In the genomic region with DNA sequence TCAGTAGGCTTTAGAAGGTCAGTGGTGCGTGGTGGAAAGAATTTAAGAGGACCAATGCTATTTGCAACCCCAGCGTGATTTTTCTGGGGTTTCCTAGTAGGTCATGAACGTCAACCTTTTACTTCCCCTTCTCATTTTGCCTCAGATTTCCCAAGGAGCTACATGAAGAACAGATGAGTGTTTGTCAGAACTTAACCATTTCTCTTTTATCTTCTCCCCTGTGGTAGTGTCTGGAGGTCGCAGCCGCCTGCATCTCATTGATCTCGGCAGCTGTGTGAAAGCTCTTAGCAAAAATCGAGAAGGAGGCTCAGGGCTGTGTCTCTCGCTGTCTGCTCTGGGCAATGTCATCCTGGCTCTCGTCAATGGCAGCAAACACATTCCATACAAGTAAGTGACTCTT, we compare ENCODE assay signal across 1 cellular context.
TF ChIP-seq lines count a peak whose summit lies in the region.

No MANE protein-coding gene starts in this region.

TF ChIP-seq in GM12878, 131 proteins besides CTCF, POLR2A, EP300 and RAD21 (continued from another document):
- TF ChIP-seq CEBPB (IDR thresholded peaks at IDR 0.05; ENCODE audit: borderline replicate concordance in 1 of 2, low read depth in 2 of 2, low read length in 2 of 2) (0 out of 4 replicates have a peak, but pooled peaks of 1 of the 2 experiments have one; percentile 16), RAD51 (IDR thresholded peaks at IDR 0.05) (no peak), MYB (IDR thresholded peaks at IDR 0.05; ENCODE audit: borderline replicate concordance, low read depth, low read length) (no peak), PML (IDR thresholded peaks at IDR 0.05; ENCODE audit: low read length) (peak; percentile 63; the same call in 1 of the 2 replicates), POLR2AphosphoS2 (IDR thresholded peaks at IDR 0.05; ENCODE audit: low read depth, low read length) (no peak), KDM1A (IDR thresholded peaks at IDR 0.05; ENCODE audit: borderline replicate concordance) (no peak), ZNF24 (IDR thresholded peaks at IDR 0.05) (0 out of 2 replicates have a peak, but pooled peaks have one; percentile 21), SMAD5 (IDR thresholded peaks at IDR 0.05; ENCODE audit: low read depth) (no peak), EED (IDR thresholded peaks at IDR 0.05; ENCODE audit: low read depth) (peak; percentile 62; the same call in 1 of the 2 replicates), POU2F2 (IDR thresholded peaks at IDR 0.05; ENCODE audit: borderline replicate concordance, low read depth, low read length) (peak; percentile 31; the same call in 1 of the 3 replicates), STAT1 (conservative IDR thresholded peaks at IDR 0.05) (no peak), KAT2A (conservative IDR thresholded peaks at IDR 0.05; ENCODE audit: control insufficient read depth, low read depth, low read length) (no peak), NFYA (IDR thresholded peaks at IDR 0.05; ENCODE audit: borderline replicate concordance, low read depth, low read length) (no peak), YBX1 (IDR thresholded peaks at IDR 0.05) (no peak), TAF1 (IDR thresholded peaks at IDR 0.05; ENCODE audit: borderline replicate concordance, low read depth, low read length) (peak; percentile 41; the same call in 1 of the 2 replicates)
- TF ChIP-seq, protein P1, sequence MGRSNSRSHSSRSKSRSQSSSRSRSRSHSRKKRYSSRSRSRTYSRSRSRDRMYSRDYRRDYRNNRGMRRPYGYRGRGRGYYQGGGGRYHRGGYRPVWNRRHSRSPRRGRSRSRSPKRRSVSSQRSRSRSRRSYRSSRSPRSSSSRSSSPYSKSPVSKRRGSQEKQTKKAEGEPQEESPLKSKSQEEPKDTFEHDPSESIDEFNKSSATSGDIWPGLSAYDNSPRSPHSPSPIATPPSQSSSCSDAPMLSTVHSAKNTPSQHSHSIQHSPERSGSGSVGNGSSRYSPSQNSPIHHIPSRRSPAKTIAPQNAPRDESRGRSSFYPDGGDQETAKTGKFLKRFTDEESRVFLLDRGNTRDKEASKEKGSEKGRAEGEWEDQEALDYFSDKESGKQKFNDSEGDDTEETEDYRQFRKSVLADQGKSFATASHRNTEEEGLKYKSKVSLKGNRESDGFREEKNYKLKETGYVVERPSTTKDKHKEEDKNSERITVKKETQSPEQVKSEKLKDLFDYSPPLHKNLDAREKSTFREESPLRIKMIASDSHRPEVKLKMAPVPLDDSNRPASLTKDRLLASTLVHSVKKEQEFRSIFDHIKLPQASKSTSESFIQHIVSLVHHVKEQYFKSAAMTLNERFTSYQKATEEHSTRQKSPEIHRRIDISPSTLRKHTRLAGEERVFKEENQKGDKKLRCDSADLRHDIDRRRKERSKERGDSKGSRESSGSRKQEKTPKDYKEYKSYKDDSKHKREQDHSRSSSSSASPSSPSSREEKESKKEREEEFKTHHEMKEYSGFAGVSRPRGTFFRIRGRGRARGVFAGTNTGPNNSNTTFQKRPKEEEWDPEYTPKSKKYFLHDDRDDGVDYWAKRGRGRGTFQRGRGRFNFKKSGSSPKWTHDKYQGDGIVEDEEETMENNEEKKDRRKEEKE (IDR thresholded peaks at IDR 0.05): no peak
- TF ChIP-seq, protein P2, sequence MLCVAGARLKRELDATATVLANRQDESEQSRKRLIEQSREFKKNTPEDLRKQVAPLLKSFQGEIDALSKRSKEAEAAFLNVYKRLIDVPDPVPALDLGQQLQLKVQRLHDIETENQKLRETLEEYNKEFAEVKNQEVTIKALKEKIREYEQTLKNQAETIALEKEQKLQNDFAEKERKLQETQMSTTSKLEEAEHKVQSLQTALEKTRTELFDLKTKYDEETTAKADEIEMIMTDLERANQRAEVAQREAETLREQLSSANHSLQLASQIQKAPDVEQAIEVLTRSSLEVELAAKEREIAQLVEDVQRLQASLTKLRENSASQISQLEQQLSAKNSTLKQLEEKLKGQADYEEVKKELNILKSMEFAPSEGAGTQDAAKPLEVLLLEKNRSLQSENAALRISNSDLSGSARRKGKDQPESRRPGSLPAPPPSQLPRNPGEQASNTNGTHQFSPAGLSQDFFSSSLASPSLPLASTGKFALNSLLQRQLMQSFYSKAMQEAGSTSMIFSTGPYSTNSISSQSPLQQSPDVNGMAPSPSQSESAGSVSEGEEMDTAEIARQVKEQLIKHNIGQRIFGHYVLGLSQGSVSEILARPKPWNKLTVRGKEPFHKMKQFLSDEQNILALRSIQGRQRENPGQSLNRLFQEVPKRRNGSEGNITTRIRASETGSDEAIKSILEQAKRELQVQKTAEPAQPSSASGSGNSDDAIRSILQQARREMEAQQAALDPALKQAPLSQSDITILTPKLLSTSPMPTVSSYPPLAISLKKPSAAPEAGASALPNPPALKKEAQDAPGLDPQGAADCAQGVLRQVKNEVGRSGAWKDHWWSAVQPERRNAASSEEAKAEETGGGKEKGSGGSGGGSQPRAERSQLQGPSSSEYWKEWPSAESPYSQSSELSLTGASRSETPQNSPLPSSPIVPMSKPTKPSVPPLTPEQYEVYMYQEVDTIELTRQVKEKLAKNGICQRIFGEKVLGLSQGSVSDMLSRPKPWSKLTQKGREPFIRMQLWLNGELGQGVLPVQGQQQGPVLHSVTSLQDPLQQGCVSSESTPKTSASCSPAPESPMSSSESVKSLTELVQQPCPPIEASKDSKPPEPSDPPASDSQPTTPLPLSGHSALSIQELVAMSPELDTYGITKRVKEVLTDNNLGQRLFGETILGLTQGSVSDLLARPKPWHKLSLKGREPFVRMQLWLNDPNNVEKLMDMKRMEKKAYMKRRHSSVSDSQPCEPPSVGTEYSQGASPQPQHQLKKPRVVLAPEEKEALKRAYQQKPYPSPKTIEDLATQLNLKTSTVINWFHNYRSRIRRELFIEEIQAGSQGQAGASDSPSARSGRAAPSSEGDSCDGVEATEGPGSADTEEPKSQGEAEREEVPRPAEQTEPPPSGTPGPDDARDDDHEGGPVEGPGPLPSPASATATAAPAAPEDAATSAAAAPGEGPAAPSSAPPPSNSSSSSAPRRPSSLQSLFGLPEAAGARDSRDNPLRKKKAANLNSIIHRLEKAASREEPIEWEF (IDR thresholded peaks at IDR 0.05; ENCODE audit: insufficient replicate concordance, low read depth, low read length): peak; percentile 67
- TF ChIP-seq, protein P3, sequence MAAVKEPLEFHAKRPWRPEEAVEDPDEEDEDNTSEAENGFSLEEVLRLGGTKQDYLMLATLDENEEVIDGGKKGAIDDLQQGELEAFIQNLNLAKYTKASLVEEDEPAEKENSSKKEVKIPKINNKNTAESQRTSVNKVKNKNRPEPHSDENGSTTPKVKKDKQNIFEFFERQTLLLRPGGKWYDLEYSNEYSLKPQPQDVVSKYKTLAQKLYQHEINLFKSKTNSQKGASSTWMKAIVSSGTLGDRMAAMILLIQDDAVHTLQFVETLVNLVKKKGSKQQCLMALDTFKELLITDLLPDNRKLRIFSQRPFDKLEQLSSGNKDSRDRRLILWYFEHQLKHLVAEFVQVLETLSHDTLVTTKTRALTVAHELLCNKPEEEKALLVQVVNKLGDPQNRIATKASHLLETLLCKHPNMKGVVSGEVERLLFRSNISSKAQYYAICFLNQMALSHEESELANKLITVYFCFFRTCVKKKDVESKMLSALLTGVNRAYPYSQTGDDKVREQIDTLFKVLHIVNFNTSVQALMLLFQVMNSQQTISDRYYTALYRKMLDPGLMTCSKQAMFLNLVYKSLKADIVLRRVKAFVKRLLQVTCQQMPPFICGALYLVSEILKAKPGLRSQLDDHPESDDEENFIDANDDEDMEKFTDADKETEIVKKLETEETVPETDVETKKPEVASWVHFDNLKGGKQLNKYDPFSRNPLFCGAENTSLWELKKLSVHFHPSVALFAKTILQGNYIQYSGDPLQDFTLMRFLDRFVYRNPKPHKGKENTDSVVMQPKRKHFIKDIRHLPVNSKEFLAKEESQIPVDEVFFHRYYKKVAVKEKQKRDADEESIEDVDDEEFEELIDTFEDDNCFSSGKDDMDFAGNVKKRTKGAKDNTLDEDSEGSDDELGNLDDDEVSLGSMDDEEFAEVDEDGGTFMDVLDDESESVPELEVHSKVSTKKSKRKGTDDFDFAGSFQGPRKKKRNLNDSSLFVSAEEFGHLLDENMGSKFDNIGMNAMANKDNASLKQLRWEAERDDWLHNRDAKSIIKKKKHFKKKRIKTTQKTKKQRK (IDR thresholded peaks at IDR 0.05; ENCODE audit: low read depth, low read length): no peak
- TF ChIP-seq, protein P4, sequence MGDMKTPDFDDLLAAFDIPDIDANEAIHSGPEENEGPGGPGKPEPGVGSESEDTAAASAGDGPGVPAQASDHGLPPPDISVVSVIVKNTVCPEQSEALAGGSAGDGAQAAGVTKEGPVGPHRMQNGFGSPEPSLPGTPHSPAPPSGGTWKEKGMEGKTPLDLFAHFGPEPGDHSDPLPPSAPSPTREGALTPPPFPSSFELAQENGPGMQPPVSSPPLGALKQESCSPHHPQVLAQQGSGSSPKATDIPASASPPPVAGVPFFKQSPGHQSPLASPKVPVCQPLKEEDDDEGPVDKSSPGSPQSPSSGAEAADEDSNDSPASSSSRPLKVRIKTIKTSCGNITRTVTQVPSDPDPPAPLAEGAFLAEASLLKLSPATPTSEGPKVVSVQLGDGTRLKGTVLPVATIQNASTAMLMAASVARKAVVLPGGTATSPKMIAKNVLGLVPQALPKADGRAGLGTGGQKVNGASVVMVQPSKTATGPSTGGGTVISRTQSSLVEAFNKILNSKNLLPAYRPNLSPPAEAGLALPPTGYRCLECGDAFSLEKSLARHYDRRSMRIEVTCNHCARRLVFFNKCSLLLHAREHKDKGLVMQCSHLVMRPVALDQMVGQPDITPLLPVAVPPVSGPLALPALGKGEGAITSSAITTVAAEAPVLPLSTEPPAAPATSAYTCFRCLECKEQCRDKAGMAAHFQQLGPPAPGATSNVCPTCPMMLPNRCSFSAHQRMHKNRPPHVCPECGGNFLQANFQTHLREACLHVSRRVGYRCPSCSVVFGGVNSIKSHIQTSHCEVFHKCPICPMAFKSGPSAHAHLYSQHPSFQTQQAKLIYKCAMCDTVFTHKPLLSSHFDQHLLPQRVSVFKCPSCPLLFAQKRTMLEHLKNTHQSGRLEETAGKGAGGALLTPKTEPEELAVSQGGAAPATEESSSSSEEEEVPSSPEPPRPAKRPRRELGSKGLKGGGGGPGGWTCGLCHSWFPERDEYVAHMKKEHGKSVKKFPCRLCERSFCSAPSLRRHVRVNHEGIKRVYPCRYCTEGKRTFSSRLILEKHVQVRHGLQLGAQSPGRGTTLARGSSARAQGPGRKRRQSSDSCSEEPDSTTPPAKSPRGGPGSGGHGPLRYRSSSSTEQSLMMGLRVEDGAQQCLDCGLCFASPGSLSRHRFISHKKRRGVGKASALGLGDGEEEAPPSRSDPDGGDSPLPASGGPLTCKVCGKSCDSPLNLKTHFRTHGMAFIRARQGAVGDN (IDR thresholded peaks at IDR 0.05): peak; percentile 38; the same call in 1 of the 2 replicates
